ENCODE assay signal across 13 cellular contexts in genomic region chr3:130843441-130843840, GRCh38.
"Had no signal": no experiment of that assay in that cellular context is flagged by ENCODE, and none has a peak within 500 bp of the region (broad histone marks: within the 10 kb centered on the region; RNA-seq: fewer than 3 reads in every experiment).

No MANE protein-coding gene starts in this region.

- H3K36me3 Mint-ChIP-seq: type B pancreatic cell had no signal

- H3K9ac ChIP-seq: parathyroid adenoma had no signal

- ATAC-seq: sciatic nerve had no signal

- H3K9me3 ChIP-seq: esophagus squamous epithelium, suprapubic skin had no signal

- H3K4me3 Mint-ChIP-seq: T-helper 2 cell treated with Interferon-gamma antibody and Interleukin-4, amounts not matched to agents 5 μg/mL and 100 μg/mL, for 36 hours; type B pancreatic cell had no signal

- H3K27ac Mint-ChIP-seq: T-helper 2 cell treated with Interferon-gamma antibody and Interleukin-4, amounts not matched to agents 5 μg/mL and 100 μg/mL, for 36 hours; type B pancreatic cell had no signal

- H3K4me3 ChIP-seq: esophagus squamous epithelium, suprapubic skin had no signal

- DNase-seq: activated CD4-positive, alpha-beta T cell treated with anti-CD3 and anti-CD28 coated beads, Interleukin-2, amount 50 U/mL, for 4 hours; activated CD4-positive, CD25-positive, alpha-beta regulatory T cell treated with anti-CD3 and anti-CD28 coated beads, Interleukin-2, amount 50 U/mL, for 72 hours; aorta; esophagus squamous epithelium; foreskin fibroblast; islet precursor cell; stimulated activated CD4-positive, alpha-beta T cell treated with anti-CD3 and anti-CD28 coated beads, Interleukin-2, amount 100 ng/mL, for 24 hours; stimulated activated naive CD4-positive, alpha-beta T cell had no signal

- H3K36me3 ChIP-seq: esophagus squamous epithelium, suprapubic skin had no signal

- H3K9me3 Mint-ChIP-seq: T-helper 2 cell treated with Interferon-gamma antibody and Interleukin-4, amounts not matched to agents 5 μg/mL and 100 μg/mL, for 36 hours; type B pancreatic cell had no signal

- H3K27me3 ChIP-seq: esophagus squamous epithelium, suprapubic skin had no signal

- H3K27ac ChIP-seq: esophagus squamous epithelium, parathyroid adenoma, suprapubic skin had no signal
